Comparison of ENCODE assay signal across 29 cellular contexts in genomic region chr4:7995866-7996265, GRCh38.
"Had no signal": no experiment of that assay in that cellular context is flagged by ENCODE, and none has a peak within 500 bp of the region (broad histone marks: within the 10 kb centered on the region; RNA-seq: fewer than 3 reads in every experiment).

No MANE protein-coding gene starts in this region.

- H3K36me3 ChIP-seq: neural progenitor cell, neutrophil, ovary, suprapubic skin, transverse colon, upper lobe of left lung, vagina had no signal

- H3K27me3 ChIP-seq: neural progenitor cell, ovary, spleen, suprapubic skin, testis, tibial artery, transverse colon, upper lobe of left lung, vagina had no signal

- H3K4me3 ChIP-seq: neural progenitor cell, ovary, psoas muscle, skin epidermis, smooth muscle cell, spleen, suprapubic skin, testis, tibial artery, transverse colon, upper lobe of left lung, vagina had no signal

- H3K4me1 ChIP-seq: neural progenitor cell, parathyroid adenoma, psoas muscle, suprapubic skin, testis, tibial artery, transverse colon, upper lobe of left lung, vagina had no signal

- H2AFZ ChIP-seq: neural progenitor cell, parathyroid adenoma had no signal

- H3K79me2 ChIP-seq: parathyroid adenoma had no signal

- H3K4me2 ChIP-seq: neural progenitor cell, smooth muscle cell had no signal

- H3K9ac ChIP-seq: neural progenitor cell, parathyroid adenoma had no signal

- DNase-seq: naive thymus-derived CD4-positive, alpha-beta T cell; natural killer cell; nucleus accumbens; ovary; spleen; stimulated activated CD4-positive, alpha-beta T cell treated with anti-CD3 and anti-CD28 coated beads, Interleukin-12 subunit alpha, Interleukin-12 subunit beta, amount 100 ng/mL, for 4 hours; stimulated activated CD4-positive, alpha-beta T cell treated with anti-CD3 and anti-CD28 coated beads, Interleukin-1b, Interleukin-23, amount 100 ng/mL, for 48 hours; stimulated activated CD4-positive, alpha-beta T cell treated with anti-CD3 and anti-CD28 coated beads, Interleukin-4, amount 100 ng/mL, for 1 hour; stimulated activated CD4-positive, alpha-beta T cell treated with anti-CD3 and anti-CD28 coated beads, Interleukin-4, amount 100 ng/mL, for 4 hours; stimulated activated CD8-positive, alpha-beta memory T cell treated with anti-CD3 and anti-CD28 coated beads, Interleukin-4, amount 100 ng/mL, for 48 hours; stimulated activated naive CD4-positive, alpha-beta T cell; stimulated activated naive CD8-positive, alpha-beta T cell treated with anti-CD3 and anti-CD28 coated beads, Interleukin-15, amount 100 ng/mL, for 72 hours; stimulated activated naive CD8-positive, alpha-beta T cell treated with anti-CD3 and anti-CD28 coated beads, Interleukin-15, Interleukin-2, amounts not matched to agents 100 U/mL and 50 U/mL, for 24 hours; substantia nigra; testis; tibial artery; transverse colon; upper lobe of left lung had no signal

- H3K9me3 ChIP-seq: neutrophil, ovary, psoas muscle, suprapubic skin, testis, tibial artery, transverse colon, upper lobe of left lung, vagina had no signal

- H3K27ac ChIP-seq: neural progenitor cell, neutrophil, ovary, parathyroid adenoma, psoas muscle, skin epidermis, spleen, suprapubic skin, testis, tibial artery, transverse colon, upper lobe of left lung, vagina had no signal

- ATAC-seq: naive thymus-derived CD4-positive, alpha-beta T cell; natural killer cell; right cardiac atrium; sciatic nerve; stimulated activated memory B cell treated with anti-CD40 and anti-IgM and Interleukin-4, amounts not matched to agents 10 μg/mL and 1 μg/mL and 100 μg/mL, for 72 hours; stimulated activated naive CD8-positive, alpha-beta T cell treated with anti-CD3 and anti-CD28 coated beads, Interleukin-15, amount 100 ng/mL, for 72 hours; stimulated activated naive CD8-positive, alpha-beta T cell treated with anti-CD3 and anti-CD28 coated beads, Interleukin-15, Interleukin-2, amounts not matched to agents 100 U/mL and 50 U/mL, for 24 hours had no signal
